Comparison of ENCODE assay signal across 11 cellular contexts in genomic region chr1:19392221-19392620, GRCh38.
DNase-seq lines count a peak whose midpoint lies in the region; TF ChIP-seq lines count a peak whose summit lies in the region.
"Had no signal": no experiment of that assay in that cellular context is flagged by ENCODE, and none has a peak within 500 bp of the region (broad histone marks: within the 10 kb centered on the region; RNA-seq: fewer than 3 reads in every experiment).

No MANE protein-coding gene starts in this region.

- H3K9me3 Mint-ChIP-seq in CD4-positive, alpha-beta memory T cell = peaks cover 0 to 3% (median 0%) of the 10 kb centered on the region in 8 donors

- peaks cover 59 to 97% (median 81%) of the 10 kb centered on the region in 4 donors for H3K4me1 Mint-ChIP-seq in CD4-positive, alpha-beta memory T cell

- peak overlapping the region; percentile 64 for H3K27ac ChIP-seq in CD4-positive, alpha-beta memory T cell (ENCODE audit: low read depth, low read length)
- H3K27ac ChIP-seq in OCI-LY7 (ENCODE audit: low read depth, low read length, poor library complexity, severe bottlenecking) (peak overlapping the region; percentile 77), skeletal muscle tissue (ENCODE audit: low read depth, low read length) (peak overlapping the region; percentile 76), A673 (ENCODE audit: low read depth, low read length, poor library complexity, severe bottlenecking) (no peak overlapping the region)
- H3K27ac ChIP-seq in effector memory CD4-positive, alpha-beta T cell (ENCODE audit: insufficient read depth, low read length, poor library complexity, severe bottlenecking) = peak overlapping the region; percentile 71
- H3K27ac ChIP-seq: SJCRH30 had no signal

- no peaks in the 10 kb centered on the region for H3K9me2 ChIP-seq in OCI-LY7 (ENCODE audit: insufficient read depth, low read length)

- TF ChIP-seq CTCF in OCI-LY7 (conservative IDR thresholded peaks at IDR 0.05; ENCODE audit: low read length) = no peak
- no peak for TF ChIP-seq CTCF in A673 (conservative IDR thresholded peaks at IDR 0.05; ENCODE audit: low read depth, low read length)

- H3K4me3 ChIP-seq in CD4-positive, alpha-beta memory T cell (ENCODE audit: low read length in 2 of 2) = no peak overlapping the region
- H3K4me3 ChIP-seq in OCI-LY7 (ENCODE audit: low read depth, low read length, poor library complexity, severe bottlenecking) (no peak overlapping the region), skeletal muscle tissue (ENCODE audit: low read length in 3 of 3) (no peak overlapping the region), A673 (ENCODE audit: low read depth, low read length, poor library complexity, severe bottlenecking) (no peak overlapping the region)
- no peak overlapping the region for H3K4me3 ChIP-seq in effector memory CD4-positive, alpha-beta T cell (ENCODE audit: insufficient read depth, low read depth, low read length, poor library complexity, severe bottlenecking)
- H3K4me3 ChIP-seq: SJCRH30 had no signal

- no TSS peak for BruUV-seq in OCI-LY7 (replicated peaks; lab: Mats Ljungman, UMichigan)
- BruUV-seq in A673 (replicated peaks; lab: Mats Ljungman, UMichigan) = no TSS peak

- H3K27me3 ChIP-seq in CD4-positive, alpha-beta memory T cell (ENCODE audit: insufficient read depth, low read length) = no peaks in the 10 kb centered on the region
- no peaks in the 10 kb centered on the region for H3K27me3 ChIP-seq in effector memory CD4-positive, alpha-beta T cell (replicated peaks; ENCODE audit: control insufficient read depth, insufficient read depth, low read length, poor library complexity, severe bottlenecking)
- no peaks in the 10 kb centered on the region for H3K27me3 ChIP-seq in skeletal muscle tissue (ENCODE audit: control insufficient read depth in 3 of 3, insufficient read depth in 3 of 3, low read length in 3 of 3)
- no peaks in the 10 kb centered on the region for H3K27me3 ChIP-seq in A673 (replicated peaks; ENCODE audit: insufficient read depth, low read depth, low read length, poor library complexity)
- H3K27me3 ChIP-seq: SJCRH30 had no signal

- H3K4me1 ChIP-seq in CD4-positive, alpha-beta memory T cell (ENCODE audit: insufficient read depth, low read length) = peaks cover 91% of the 10 kb centered on the region
- H3K4me1 ChIP-seq in OCI-LY7 (ENCODE audit: insufficient read depth, low read length, poor library complexity, severe bottlenecking) = peaks cover 45% of the 10 kb centered on the region
- H3K4me1 ChIP-seq in effector memory CD4-positive, alpha-beta T cell (ENCODE audit: control insufficient read depth, insufficient read depth, low read length, poor library complexity, severe bottlenecking) = peaks cover 53% of the 10 kb centered on the region
- peaks cover 25 to 42% (median 33%) of the 10 kb centered on the region in 3 donors for H3K4me1 ChIP-seq in skeletal muscle tissue (ENCODE audit: control insufficient read depth in 3 of 3, insufficient read depth in 3 of 3, low read length in 3 of 3)
- peaks cover 20% of the 10 kb centered on the region for H3K4me1 ChIP-seq in A673 (ENCODE audit: insufficient read depth, low read length, poor library complexity, severe bottlenecking)

- no peak for DNase-seq in CD4-positive, alpha-beta memory T cell
- DNase-seq in OCI-LY7 (ENCODE audit: low spot score) = no peak
- DNase-seq in effector memory CD4-positive, alpha-beta T cell = no peak
- no peak for DNase-seq in NCI-H1436 treated with DMSO at 0.1 percent for 48 hours (lab: John Stamatoyannopoulos, UW)
- no peak for DNase-seq in SKM-1 (lab: John Stamatoyannopoulos, UW; ENCODE audit: unreplicated experiment)
- DNase-seq in A673 (ENCODE audit: low spot score) = no peak
- DNase-seq in 8988T = no peak
- DNase-seq: activated CD4-positive, alpha-beta T cell treated with anti-CD3 and anti-CD28 coated beads for 48 hours; SJCRH30; stimulated activated CD4-positive, alpha-beta T cell treated with anti-CD3 and anti-CD28 coated beads, Interleukin-4, amount 100 ng/mL, for 1 hour had no signal

- H3K9ac ChIP-seq in skeletal muscle tissue (ENCODE audit: low read depth in 1 of 3, low read length in 3 of 3) = no peak overlapping the region

- peak overlapping the region in 7 of 8 donors; percentile 84 to 94 (median 88) for H3K4me3 Mint-ChIP-seq in CD4-positive, alpha-beta memory T cell

- peaks cover 8% of the 10 kb centered on the region; the same call in 1 of the 2 replicates for H3K79me2 ChIP-seq in OCI-LY7 (ENCODE audit: insufficient read depth, low read depth, low read length)

- H2AFZ ChIP-seq in OCI-LY7 (ENCODE audit: low read length) = no peak overlapping the region

- H3K36me3 Mint-ChIP-seq in CD4-positive, alpha-beta memory T cell = peaks cover 0 to 30% of the 10 kb centered on the region in 2 donors

- intact Hi-C loops in CD4-positive, alpha-beta memory T cell (cut with micrococcal nuclease) = no loop called here
- intact Hi-C loops in OCI-LY7 (cut with micrococcal nuclease; ENCODE audit: unreplicated experiment) = loop anchor here (5.0 kb wide), 1 partner anchor 95 kb away; the partner anchor contains the start of gene CAPZB
- intact Hi-C loops in A673 (cut with micrococcal nuclease; ENCODE audit: unreplicated experiment) = no loop called here

- H3K36me3 ChIP-seq in CD4-positive, alpha-beta memory T cell (ENCODE audit: insufficient read depth, low read length) = peaks cover 8% of the 10 kb centered on the region
- no peaks in the 10 kb centered on the region for H3K36me3 ChIP-seq in OCI-LY7 (ENCODE audit: insufficient read depth, low read length)
- H3K36me3 ChIP-seq in effector memory CD4-positive, alpha-beta T cell (ENCODE audit: control insufficient read depth, insufficient read depth, low read length) = peaks cover 13% of the 10 kb centered on the region
- peaks cover 0 to 5% (median 0%) of the 10 kb centered on the region in 3 donors for H3K36me3 ChIP-seq in skeletal muscle tissue (ENCODE audit: control insufficient read depth in 3 of 3, insufficient read depth in 3 of 3, low read length in 3 of 3)
- no peaks in the 10 kb centered on the region for H3K36me3 ChIP-seq in A673 (ENCODE audit: insufficient read depth, low read length, poor library complexity, severe bottlenecking)
- H3K36me3 ChIP-seq: SJCRH30 had no signal

- CTCF ChIA-PET in CD4-positive, alpha-beta memory T cell (lab: Charles Lee; ENCODE audit: partially characterized antibody) = interaction anchor here (0.7 to 4.1 kb wide), 12 partner anchors 14 to 269 kb away, joined by 3 to 53 read pairs (median 3); partner anchors contain the start of gene CAPZB
- CTCF ChIA-PET in OCI-LY7 (lab: Charles Lee; ENCODE audit: unreplicated experiment) (interaction anchor here (0.6 kb wide), 1 partner anchor 203 kb away, joined by 7 read pairs; no protein-coding TSS in a partner anchor), A673 (lab: Charles Lee) (interaction anchor here (0.6 to 2.2 kb wide), 4 partner anchors 107 to 1597 kb away, joined by 3 to 8 read pairs (median 5); no protein-coding TSS in a partner anchor)

- H3K27ac Mint-ChIP-seq in CD4-positive, alpha-beta memory T cell = peak overlapping the region; percentile 92 to 99 (median 96)

- POLR2A ChIA-PET in CD4-positive, alpha-beta memory T cell (lab: Charles Lee; ENCODE audit: partially characterized antibody) = interaction anchor here (0.6 to 3.0 kb wide), 8 partner anchors 76 to 465 kb away, joined by 3 to 23 read pairs (median 8); partner anchors contain the start of gene CAPZB
- POLR2A ChIA-PET in OCI-LY7 (lab: Charles Lee) = interaction anchor here (0.7 to 1.6 kb wide), 3 partner anchors 81 to 259 kb away, joined by 3 to 6 read pairs (median 6); no protein-coding TSS in a partner anchor
- POLR2A ChIA-PET in A673 (lab: Charles Lee; ENCODE audit: low non-redundant PET) = no interaction called here

- H3K27me3 Mint-ChIP-seq in CD4-positive, alpha-beta memory T cell = no peaks in the 10 kb centered on the region

- H3K9me3 ChIP-seq in CD4-positive, alpha-beta memory T cell (ENCODE audit: control insufficient read depth in 1 of 2, low read length in 2 of 2) = no peaks in the 10 kb centered on the region
- H3K9me3 ChIP-seq in OCI-LY7 (ENCODE audit: low read length) (no peaks in the 10 kb centered on the region), skeletal muscle tissue (ENCODE audit: control insufficient read depth in 3 of 3, low read length in 3 of 3) (no peaks in the 10 kb centered on the region), A673 (ENCODE audit: low read depth, low read length, poor library complexity, severe bottlenecking) (no peaks in the 10 kb centered on the region)
- no peaks in the 10 kb centered on the region for H3K9me3 ChIP-seq in effector memory CD4-positive, alpha-beta T cell (ENCODE audit: control insufficient read depth, low read length)
- H3K9me3 ChIP-seq: SJCRH30 had no signal

- H4K20me1 ChIP-seq in OCI-LY7 (ENCODE audit: insufficient read depth, low read length) = no peaks in the 10 kb centered on the region

- H3K4me2 ChIP-seq in OCI-LY7 (ENCODE audit: low read length) = peak overlapping the region; percentile 72
